In genomic region chr10:5450605-5451384, GRCh38 we compare ENCODE assay signal across 23 cellular contexts. TPM values are rescaled to one million over a fixed set of nuclear protein-coding genes. Genes with fewer than 3 reads are reported as not detected.
DNase-seq lines count a peak whose midpoint lies in the region; ATAC-seq and TF ChIP-seq lines count a peak whose summit lies in the region.
"Had no signal": no experiment of that assay in that cellular context is flagged by ENCODE, and none has a peak within 500 bp of the region (broad histone marks: within the 10 kb centered on the region; RNA-seq: fewer than 3 reads in every experiment).

No MANE protein-coding gene starts in this region.

- H3K36me3 ChIP-seq in breast epithelium (peaks cover 3% of the 10 kb centered on the region), vagina (peaks cover 0 to 34% of the 10 kb centered on the region in 2 donors)

- H3K27ac ChIP-seq in breast epithelium (peak overlapping the region in 1 of 2 donors; percentile 10), epithelial cell of prostate (peak overlapping the region; percentile 84), vagina (peak overlapping the region; percentile 29)

- H3K27me3 Mint-ChIP-seq in MCF 10A (ENCODE audit: insufficient read depth, unreplicated experiment), result no peaks in the 10 kb centered on the region
- no peaks in the 10 kb centered on the region for H3K27me3 Mint-ChIP-seq in osteocyte (ENCODE audit: unreplicated experiment)
- no peaks in the 10 kb centered on the region for H3K27me3 Mint-ChIP-seq in activated CD4-positive, alpha-beta memory T cell treated with anti-CD3 and anti-CD28 coated beads for 36 hours
- H3K27me3 Mint-ChIP-seq in activated CD8-positive, alpha-beta T cell treated with anti-CD3 and anti-CD28 coated beads for 36 hours, result peaks cover 2% of the 10 kb centered on the region

- H3K9me3 ChIP-seq in breast epithelium (no peaks in the 10 kb centered on the region), vagina (no peaks in the 10 kb centered on the region)
- H3K9me3 ChIP-seq: upper lobe of left lung had no signal

- H3K9me3 Mint-ChIP-seq in MCF 10A (ENCODE audit: unreplicated experiment) (no peaks in the 10 kb centered on the region), osteocyte (ENCODE audit: unreplicated experiment) (no peaks in the 10 kb centered on the region)
- H3K9me3 Mint-ChIP-seq in activated CD4-positive, alpha-beta memory T cell treated with anti-CD3 and anti-CD28 coated beads for 36 hours, result no peaks in the 10 kb centered on the region
- no peaks in the 10 kb centered on the region for H3K9me3 Mint-ChIP-seq in activated CD8-positive, alpha-beta T cell treated with anti-CD3 and anti-CD28 coated beads for 36 hours
- H3K9me3 Mint-ChIP-seq: nephron progenitor cell had no signal

- CTCF ChIA-PET in MCF 10A (lab: Yijun Ruan, JAX), result interaction anchor here (0.7 to 1.7 kb wide), 3 partner anchors 163 to 437 kb away, joined by 3 to 4 read pairs (median 4); no protein-coding TSS in a partner anchor
- CTCF ChIA-PET in activated CD4-positive, alpha-beta memory T cell treated with anti-CD3 and anti-CD28 coated beads for 36 hours (lab: Charles Lee), result no interaction called here
- CTCF ChIA-PET in activated CD8-positive, alpha-beta T cell treated with anti-CD3 and anti-CD28 coated beads for 36 hours (lab: Charles Lee), result no interaction called here

- BruUV-seq in MCF 10A (replicated peaks; lab: Mats Ljungman, UMichigan), result no TSS peak

- no peak for DNase-seq in MCF 10A (ENCODE audit: unreplicated experiment)
- DNase-seq in breast epithelium (ENCODE audit: low spot score in 2 of 2), result no peak
- DNase-seq in epithelial cell of prostate (ENCODE audit: low read depth, low spot score), result no peak
- DNase-seq in osteocyte (ENCODE audit: extremely low spot score, unreplicated experiment), result no peak
- DNase-seq in vagina (ENCODE audit: extremely low spot score in 2 of 2), result no peak
- DNase-seq in activated CD4-positive, alpha-beta memory T cell treated with anti-CD3 and anti-CD28 coated beads for 36 hours, result no peak
- DNase-seq in C1 segment of cervical spinal cord (lab: John Stamatoyannopoulos, UW), result no peak
- DNase-seq in activated CD8-positive, alpha-beta T cell treated with anti-CD3 and anti-CD28 coated beads for 36 hours, result no peak
- DNase-seq: activated CD8-positive, alpha-beta memory T cell treated with anti-CD3 and anti-CD28 coated beads, Interleukin-2, amount 50 U/mL, for 4 hours; activated naive CD4-positive, alpha-beta T cell treated with Interleukin-2 at 50 U/mL for 16 hours; DND-41; effector CD8-positive, alpha-beta T cell; NCI-H2107; NCI-H82; nephron progenitor cell; right cardiac atrium; RPMI8226; stimulated activated CD4-positive, alpha-beta T cell treated with anti-CD3 and anti-CD28 coated beads, Interleukin-4, amount 100 ng/mL, for 1 hour; stimulated activated CD8-positive, alpha-beta memory T cell treated with anti-CD3 and anti-CD28 coated beads, Interleukin-4, amount 100 ng/mL, for 48 hours; upper lobe of left lung had no signal

- intact Hi-C loops in MCF 10A (cut with micrococcal nuclease), result no loop called here
- intact Hi-C loops in breast epithelium (cut with DNase I; ENCODE audit: low total_unique reads), result no loop called here
- intact Hi-C loops in vagina (cut with DNase I), result no loop called here
- intact Hi-C loops in activated CD4-positive, alpha-beta memory T cell treated with anti-CD3 and anti-CD28 coated beads for 36 hours (cut with micrococcal nuclease), result no loop called here
- intact Hi-C loops in activated CD8-positive, alpha-beta T cell treated with anti-CD3 and anti-CD28 coated beads for 36 hours (cut with micrococcal nuclease), result no loop called here

- peak overlapping the region; percentile 81 for H3K4me3 Mint-ChIP-seq in MCF 10A (ENCODE audit: unreplicated experiment)
- no peak overlapping the region for H3K4me3 Mint-ChIP-seq in osteocyte (ENCODE audit: unreplicated experiment)
- H3K4me3 Mint-ChIP-seq in activated CD4-positive, alpha-beta memory T cell treated with anti-CD3 and anti-CD28 coated beads for 36 hours, result no peak overlapping the region
- H3K4me3 Mint-ChIP-seq in activated CD8-positive, alpha-beta T cell treated with anti-CD3 and anti-CD28 coated beads for 36 hours, result no peak overlapping the region

- peak overlapping the region in 1 of 3 donors; percentile 3 for H3K4me3 ChIP-seq in breast epithelium
- peak overlapping the region in 1 of 2 donors; percentile 22 for H3K4me3 ChIP-seq in vagina

- H3K36me3 Mint-ChIP-seq in MCF 10A (ENCODE audit: insufficient read depth, unreplicated experiment) (peaks cover 51% of the 10 kb centered on the region), osteocyte (ENCODE audit: unreplicated experiment) (peaks cover 34% of the 10 kb centered on the region)
- peaks cover 25% of the 10 kb centered on the region for H3K36me3 Mint-ChIP-seq in activated CD4-positive, alpha-beta memory T cell treated with anti-CD3 and anti-CD28 coated beads for 36 hours
- H3K36me3 Mint-ChIP-seq in activated CD8-positive, alpha-beta T cell treated with anti-CD3 and anti-CD28 coated beads for 36 hours (ENCODE audit: low read depth), result peaks cover 24% of the 10 kb centered on the region

- POLR2A ChIA-PET in MCF 10A (lab: Yijun Ruan, JAX), result interaction anchor here (0.7 to 2.8 kb wide), 13 partner anchors 13 to 214 kb away, joined by 3 to 9 read pairs (median 4); no protein-coding TSS in a partner anchor
- POLR2A ChIA-PET in activated CD4-positive, alpha-beta memory T cell treated with anti-CD3 and anti-CD28 coated beads for 36 hours (lab: Charles Lee), result no interaction called here
- POLR2A ChIA-PET in activated CD8-positive, alpha-beta T cell treated with anti-CD3 and anti-CD28 coated beads for 36 hours (lab: Charles Lee), result no interaction called here

- no peaks in the 10 kb centered on the region for H3K4me1 ChIP-seq in breast epithelium
- peaks cover 15% of the 10 kb centered on the region for H3K4me1 ChIP-seq in vagina

- no peak for ATAC-seq in activated CD8-positive, alpha-beta T cell treated with anti-CD3 and anti-CD28 coated beads for 36 hours
- ATAC-seq: activated CD4-positive, CD25-positive, alpha-beta regulatory T cell treated with anti-CD3 and anti-CD28 coated beads, Interleukin-2, amount 50 U/mL, for 24 hours had no signal

- no peak for TF ChIP-seq CTCF in MCF 10A (IDR thresholded peaks at IDR 0.05; ENCODE audit: unreplicated experiment)
- no peak for TF ChIP-seq CTCF in breast epithelium (IDR thresholded peaks at IDR 0.05)
- no peak for TF ChIP-seq CTCF in osteocyte (IDR thresholded peaks at IDR 0.05)
- TF ChIP-seq CTCF in vagina (IDR thresholded peaks at IDR 0.05), result no peak
- no peak for TF ChIP-seq CTCF in activated CD8-positive, alpha-beta T cell treated with anti-CD3 and anti-CD28 coated beads for 36 hours (IDR thresholded peaks at IDR 0.05)

- H3K4me1 Mint-ChIP-seq in MCF 10A (ENCODE audit: insufficient read depth, unreplicated experiment) (peaks cover 18% of the 10 kb centered on the region), osteocyte (ENCODE audit: unreplicated experiment) (peaks cover 41% of the 10 kb centered on the region)
- peaks cover 27% of the 10 kb centered on the region for H3K4me1 Mint-ChIP-seq in activated CD4-positive, alpha-beta memory T cell treated with anti-CD3 and anti-CD28 coated beads for 36 hours (ENCODE audit: low read depth)
- peaks cover 35% of the 10 kb centered on the region for H3K4me1 Mint-ChIP-seq in activated CD8-positive, alpha-beta T cell treated with anti-CD3 and anti-CD28 coated beads for 36 hours (ENCODE audit: low read depth)

- no peak for TF ChIP-seq POLR2A in breast epithelium (IDR thresholded peaks at IDR 0.05)
- TF ChIP-seq POLR2A in vagina (IDR thresholded peaks at IDR 0.05), result no peak

- no peaks in the 10 kb centered on the region for H3K27me3 ChIP-seq in breast epithelium
- no peaks in the 10 kb centered on the region for H3K27me3 ChIP-seq in vagina
- H3K27me3 ChIP-seq: brain microvascular endothelial cell, upper lobe of left lung had no signal

- peak overlapping the region; percentile 63 for H3K27ac Mint-ChIP-seq in MCF 10A (ENCODE audit: low read depth, unreplicated experiment)
- H3K27ac Mint-ChIP-seq in osteocyte (ENCODE audit: unreplicated experiment), result peak overlapping the region; percentile 7
- no peak overlapping the region for H3K27ac Mint-ChIP-seq in activated CD4-positive, alpha-beta memory T cell treated with anti-CD3 and anti-CD28 coated beads for 36 hours
- no peak overlapping the region for H3K27ac Mint-ChIP-seq in activated CD8-positive, alpha-beta T cell treated with anti-CD3 and anti-CD28 coated beads for 36 hours

RNA-seq across cellular contexts. Expression of gene NET1, which starts 38.4 kb away (rescaled TPM):
- total RNA-seq in MCF 10A (2022), result 32.3 and 40.3 TPM in 2 replicates
- total RNA-seq in breast epithelium, result 100 to 1,000 TPM in 2 of 3 donors, 10 to 100 TPM in 1; 87.2 to 179 (median 145) TPM
- 11.3 and 14.5 TPM in 2 replicates for total RNA-seq in osteocyte
- 103 TPM for total RNA-seq in vagina
- 10 to 100 TPM; 25.3 to 25.6 TPM for total RNA-seq in activated CD4-positive, alpha-beta memory T cell treated with anti-CD3 and anti-CD28 coated beads for 36 hours
- total RNA-seq in activated CD8-positive, alpha-beta T cell treated with anti-CD3 and anti-CD28 coated beads for 36 hours, result 10 to 100 TPM; 20.5 to 21.6 TPM

RNA-seq across cellular contexts. Expression of gene TUBAL3, which starts 46.2 kb away (rescaled TPM):
- total RNA-seq in MCF 10A (2022), result 0.22 and 0.44 TPM in 2 replicates
- 1 to 10 TPM in 2 of 3 donors, not detected in 1; 1.6 to 1.9 TPM for total RNA-seq in breast epithelium
- total RNA-seq in osteocyte, result not detected in 2 replicates
- total RNA-seq in vagina, result not detected
- not detected for total RNA-seq in activated CD4-positive, alpha-beta memory T cell treated with anti-CD3 and anti-CD28 coated beads for 36 hours
- total RNA-seq in activated CD8-positive, alpha-beta T cell treated with anti-CD3 and anti-CD28 coated beads for 36 hours, result not detected
- total RNA-seq: T-helper 1 cell treated with Interleukin-12 subunit alpha and Interleukin-12 subunit beta and Interleukin-4 antibody, amounts not matched to agents 30 ng/mL and 1 ng/mL, for 36 hours had no signal

RNA-seq across cellular contexts. Expression of gene CALML5, which starts 48.6 kb away (rescaled TPM):
- total RNA-seq in MCF 10A (2022) (not detected in 2 replicates), breast epithelium (10 to 100 TPM in 2 of 3 donors, not detected in 1; 31.0 to 31.1 TPM), osteocyte (not detected in 2 replicates), vagina (102 TPM)
- not detected for total RNA-seq in activated CD4-positive, alpha-beta memory T cell treated with anti-CD3 and anti-CD28 coated beads for 36 hours
- total RNA-seq in activated CD8-positive, alpha-beta T cell treated with anti-CD3 and anti-CD28 coated beads for 36 hours, result not detected
- total RNA-seq: right cardiac atrium; T-helper 1 cell treated with Interleukin-12 subunit alpha and Interleukin-12 subunit beta and Interleukin-4 antibody, amounts not matched to agents 30 ng/mL and 1 ng/mL, for 36 hours; upper lobe of left lung had no signal

Comparison
In these comparisons a context has a peak if more than half of its experiments do, and no peak if none do; other contexts are left out.
1. H3K27ac Mint-ChIP-seq: peak in MCF 10A (single experiment) and osteocyte (single experiment); none in activated CD4-positive, alpha-beta memory T cell treated with anti-CD3 and anti-CD28 coated beads for 36 hours (single experiment) and activated CD8-positive, alpha-beta T cell treated with anti-CD3 and anti-CD28 coated beads for 36 hours (single experiment).